Comparison of ENCODE assay signal across 2 cellular contexts in genomic region chr13:34246511-34246910, GRCh38.
TF ChIP-seq lines count a peak whose summit lies in the region.

No MANE protein-coding gene starts in this region.

TF ChIP-seq in endothelial cell of umbilical vein, 7 proteins besides CTCF, POLR2A, EP300 and RAD21 (continued from another document):
- TF ChIP-seq POLR2AphosphoS5 (IDR thresholded peaks at IDR 0.05; ENCODE audit: insufficient read depth, low read depth, low read length): no peak

TF ChIP-seq in WTC11, 78 proteins besides CTCF, POLR2A, EP300 and RAD21 (continued from another document):
- TF ChIP-seq, protein P1, sequence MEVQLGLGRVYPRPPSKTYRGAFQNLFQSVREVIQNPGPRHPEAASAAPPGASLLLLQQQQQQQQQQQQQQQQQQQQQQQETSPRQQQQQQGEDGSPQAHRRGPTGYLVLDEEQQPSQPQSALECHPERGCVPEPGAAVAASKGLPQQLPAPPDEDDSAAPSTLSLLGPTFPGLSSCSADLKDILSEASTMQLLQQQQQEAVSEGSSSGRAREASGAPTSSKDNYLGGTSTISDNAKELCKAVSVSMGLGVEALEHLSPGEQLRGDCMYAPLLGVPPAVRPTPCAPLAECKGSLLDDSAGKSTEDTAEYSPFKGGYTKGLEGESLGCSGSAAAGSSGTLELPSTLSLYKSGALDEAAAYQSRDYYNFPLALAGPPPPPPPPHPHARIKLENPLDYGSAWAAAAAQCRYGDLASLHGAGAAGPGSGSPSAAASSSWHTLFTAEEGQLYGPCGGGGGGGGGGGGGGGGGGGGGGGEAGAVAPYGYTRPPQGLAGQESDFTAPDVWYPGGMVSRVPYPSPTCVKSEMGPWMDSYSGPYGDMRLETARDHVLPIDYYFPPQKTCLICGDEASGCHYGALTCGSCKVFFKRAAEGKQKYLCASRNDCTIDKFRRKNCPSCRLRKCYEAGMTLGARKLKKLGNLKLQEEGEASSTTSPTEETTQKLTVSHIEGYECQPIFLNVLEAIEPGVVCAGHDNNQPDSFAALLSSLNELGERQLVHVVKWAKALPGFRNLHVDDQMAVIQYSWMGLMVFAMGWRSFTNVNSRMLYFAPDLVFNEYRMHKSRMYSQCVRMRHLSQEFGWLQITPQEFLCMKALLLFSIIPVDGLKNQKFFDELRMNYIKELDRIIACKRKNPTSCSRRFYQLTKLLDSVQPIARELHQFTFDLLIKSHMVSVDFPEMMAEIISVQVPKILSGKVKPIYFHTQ (CRISPR knock-in tag; IDR thresholded peaks at IDR 0.05): no peak
- TF ChIP-seq ZNF416 (CRISPR knock-in tag; IDR thresholded peaks at IDR 0.05): no peak
- TF ChIP-seq FOXK1 (CRISPR knock-in tag; IDR thresholded peaks at IDR 0.05): no peak
- TF ChIP-seq ZNF263 (CRISPR knock-in tag; IDR thresholded peaks at IDR 0.05; ENCODE audit: low read depth): no peak
- TF ChIP-seq FOXP4 (CRISPR knock-in tag; IDR thresholded peaks at IDR 0.05): no peak
- no peak for TF ChIP-seq ZNF396 (CRISPR knock-in tag; IDR thresholded peaks at IDR 0.05; ENCODE audit: borderline replicate concordance)
- TF ChIP-seq ATF3 (CRISPR knock-in tag; conservative IDR thresholded peaks at IDR 0.05): no peak
- TF ChIP-seq HMGA2 (CRISPR knock-in tag; IDR thresholded peaks at IDR 0.05): no peak
- TF ChIP-seq PREB (CRISPR knock-in tag; IDR thresholded peaks at IDR 0.05; ENCODE audit: borderline replicate concordance): no peak
- no peak for TF ChIP-seq ZNF317 (CRISPR knock-in tag; IDR thresholded peaks at IDR 0.05; ENCODE audit: borderline replicate concordance, low read depth)
- TF ChIP-seq, protein P2, sequence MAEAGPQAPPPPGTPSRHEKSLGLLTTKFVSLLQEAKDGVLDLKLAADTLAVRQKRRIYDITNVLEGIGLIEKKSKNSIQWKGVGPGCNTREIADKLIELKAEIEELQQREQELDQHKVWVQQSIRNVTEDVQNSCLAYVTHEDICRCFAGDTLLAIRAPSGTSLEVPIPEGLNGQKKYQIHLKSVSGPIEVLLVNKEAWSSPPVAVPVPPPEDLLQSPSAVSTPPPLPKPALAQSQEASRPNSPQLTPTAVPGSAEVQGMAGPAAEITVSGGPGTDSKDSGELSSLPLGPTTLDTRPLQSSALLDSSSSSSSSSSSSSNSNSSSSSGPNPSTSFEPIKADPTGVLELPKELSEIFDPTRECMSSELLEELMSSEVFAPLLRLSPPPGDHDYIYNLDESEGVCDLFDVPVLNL (CRISPR knock-in tag; IDR thresholded peaks at IDR 0.05; ENCODE audit: borderline replicate concordance, low read depth): no peak
- TF ChIP-seq NR2C2 (CRISPR knock-in tag; IDR thresholded peaks at IDR 0.05): no peak
- TF ChIP-seq MLX (CRISPR knock-in tag; IDR thresholded peaks at IDR 0.05): no peak
- TF ChIP-seq, protein P3, sequence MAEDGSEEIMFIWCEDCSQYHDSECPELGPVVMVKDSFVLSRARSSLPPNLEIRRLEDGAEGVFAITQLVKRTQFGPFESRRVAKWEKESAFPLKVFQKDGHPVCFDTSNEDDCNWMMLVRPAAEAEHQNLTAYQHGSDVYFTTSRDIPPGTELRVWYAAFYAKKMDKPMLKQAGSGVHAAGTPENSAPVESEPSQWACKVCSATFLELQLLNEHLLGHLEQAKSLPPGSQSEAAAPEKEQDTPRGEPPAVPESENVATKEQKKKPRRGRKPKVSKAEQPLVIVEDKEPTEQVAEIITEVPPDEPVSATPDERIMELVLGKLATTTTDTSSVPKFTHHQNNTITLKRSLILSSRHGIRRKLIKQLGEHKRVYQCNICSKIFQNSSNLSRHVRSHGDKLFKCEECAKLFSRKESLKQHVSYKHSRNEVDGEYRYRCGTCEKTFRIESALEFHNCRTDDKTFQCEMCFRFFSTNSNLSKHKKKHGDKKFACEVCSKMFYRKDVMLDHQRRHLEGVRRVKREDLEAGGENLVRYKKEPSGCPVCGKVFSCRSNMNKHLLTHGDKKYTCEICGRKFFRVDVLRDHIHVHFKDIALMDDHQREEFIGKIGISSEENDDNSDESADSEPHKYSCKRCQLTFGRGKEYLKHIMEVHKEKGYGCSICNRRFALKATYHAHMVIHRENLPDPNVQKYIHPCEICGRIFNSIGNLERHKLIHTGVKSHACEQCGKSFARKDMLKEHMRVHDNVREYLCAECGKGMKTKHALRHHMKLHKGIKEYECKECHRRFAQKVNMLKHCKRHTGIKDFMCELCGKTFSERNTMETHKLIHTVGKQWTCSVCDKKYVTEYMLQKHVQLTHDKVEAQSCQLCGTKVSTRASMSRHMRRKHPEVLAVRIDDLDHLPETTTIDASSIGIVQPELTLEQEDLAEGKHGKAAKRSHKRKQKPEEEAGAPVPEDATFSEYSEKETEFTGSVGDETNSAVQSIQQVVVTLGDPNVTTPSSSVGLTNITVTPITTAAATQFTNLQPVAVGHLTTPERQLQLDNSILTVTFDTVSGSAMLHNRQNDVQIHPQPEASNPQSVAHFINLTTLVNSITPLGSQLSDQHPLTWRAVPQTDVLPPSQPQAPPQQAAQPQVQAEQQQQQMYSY (CRISPR knock-in tag; IDR thresholded peaks at IDR 0.05): no peak
